In genomic region chr19:7188682-7189629, GRCh38 we compare ENCODE assay signal across 16 cellular contexts.
DNase-seq lines count a peak whose midpoint lies in the region; ATAC-seq and TF ChIP-seq lines count a peak whose summit lies in the region.
"Had no signal": no experiment of that assay in that cellular context is flagged by ENCODE, and none has a peak within 500 bp of the region (broad histone marks: within the 10 kb centered on the region; RNA-seq: fewer than 3 reads in every experiment).

No MANE protein-coding gene starts in this region.

- H2BK12ac ChIP-seq in mesenchymal stem cell (ENCODE audit: low read length in 2 of 2) = no peak overlapping the region

- no peaks in the 10 kb centered on the region for H3K9me3 ChIP-seq in mesenchymal stem cell (ENCODE audit: control insufficient read depth, low read length)
- no peaks in the 10 kb centered on the region for H3K9me3 ChIP-seq in sigmoid colon

- H3K79me1 ChIP-seq in mesenchymal stem cell (replicated peaks; ENCODE audit: low read length, poor library complexity, severe bottlenecking) = no peaks in the 10 kb centered on the region

- peaks cover 5 to 6% of the 10 kb centered on the region in 2 donors for H3K36me3 Mint-ChIP-seq in CD14-positive monocyte
- H3K36me3 Mint-ChIP-seq: mesothelial cell of epicardium had no signal

- H3K4me3 Mint-ChIP-seq in CD14-positive monocyte = peak overlapping the region in 1 of 2 donors; percentile 15
- H3K4me3 Mint-ChIP-seq: central memory CD8-positive, alpha-beta T cell; mesothelial cell of epicardium had no signal

- no peak for TF ChIP-seq EP300 in sigmoid colon (IDR thresholded peaks at IDR 0.05)

- no peaks in the 10 kb centered on the region for H3K9me3 Mint-ChIP-seq in CD14-positive monocyte
- H3K9me3 Mint-ChIP-seq: central memory CD8-positive, alpha-beta T cell; mesothelial cell of epicardium had no signal

- H4K8ac ChIP-seq in mesenchymal stem cell (ENCODE audit: low read length) = no peak overlapping the region

- no peak overlapping the region for H2BK120ac ChIP-seq in mesenchymal stem cell (ENCODE audit: low read depth, low read length)

- peaks cover 0 to 6% of the 10 kb centered on the region in 2 experiments for H3K27me3 ChIP-seq in mesenchymal stem cell (ENCODE audit: control insufficient read depth in 1 of 2, insufficient read depth in 1 of 2, low read length in 2 of 2)
- no peaks in the 10 kb centered on the region for H3K27me3 ChIP-seq in sigmoid colon

- H3K27me3 Mint-ChIP-seq in CD14-positive monocyte (ENCODE audit: low read depth in 3 of 3) = peaks cover 0 to 2% (median 0%) of the 10 kb centered on the region in 3 donors
- H3K27me3 Mint-ChIP-seq: central memory CD8-positive, alpha-beta T cell had no signal

- TF ChIP-seq CTCF in CD14-positive monocyte (IDR thresholded peaks at IDR 0.05) (no peak), sigmoid colon (IDR thresholded peaks at IDR 0.05) (no peak)

- H3K4me2 ChIP-seq in mesenchymal stem cell (ENCODE audit: low read length, poor library complexity, severe bottlenecking) = no peak overlapping the region

- no peak overlapping the region for H3K18ac ChIP-seq in mesenchymal stem cell (ENCODE audit: low read depth in 1 of 2, low read length in 2 of 2)

- 80% methylated on average over 10 of the region's 12 CpGs for WGBS in mesenchymal stem cell
- WGBS in sigmoid colon, 2 donors = 83 to 88% methylated on average over 12 of the region's 12 CpGs

- H3K27ac ChIP-seq in mesenchymal stem cell (ENCODE audit: low read length, poor library complexity, severe bottlenecking) (no peak overlapping the region), sigmoid colon (no peak overlapping the region)
- H3K27ac ChIP-seq: epithelial cell of prostate had no signal

- no peak overlapping the region for H2AK5ac ChIP-seq in mesenchymal stem cell (ENCODE audit: low read length, severe bottlenecking)

- H3K4me3 ChIP-seq in mesenchymal stem cell (ENCODE audit: insufficient read depth in 1 of 2, low read depth in 1 of 2, low read length in 2 of 2) = no peak overlapping the region
- H3K4me3 ChIP-seq in sigmoid colon = no peak overlapping the region

- H3K23ac ChIP-seq in mesenchymal stem cell (ENCODE audit: low read length in 2 of 2) = no peak overlapping the region

- no peak overlapping the region for H2BK5ac ChIP-seq in mesenchymal stem cell (ENCODE audit: low read depth, low read length, poor library complexity, severe bottlenecking)

- H3K27ac Mint-ChIP-seq in CD14-positive monocyte = peak overlapping the region in 6 of 7 donors; percentile 20 to 93 (median 70)

- peaks cover 43% of the 10 kb centered on the region for H3K4me1 Mint-ChIP-seq in CD14-positive monocyte
- H3K4me1 Mint-ChIP-seq: mesothelial cell of epicardium had no signal

- no peak overlapping the region for H3K4ac ChIP-seq in mesenchymal stem cell (ENCODE audit: low read depth in 1 of 2, low read length in 2 of 2)

- no peak overlapping the region for H4K91ac ChIP-seq in mesenchymal stem cell (ENCODE audit: low read length)

- no peak overlapping the region for H3K14ac ChIP-seq in mesenchymal stem cell (ENCODE audit: low read length in 2 of 2)

- DNase-seq in CD14-positive monocyte (ENCODE audit: low spot score) (no peak), NCI-H2029 (lab: John Stamatoyannopoulos, UW) (peak; percentile 88), dermis microvascular lymphatic vessel endothelial cell (ENCODE audit: low read depth in 2 of 2) (peak; percentile 89 to 98), mesenchymal stem cell (peak; percentile 20), sigmoid colon (no peak)
- DNase-seq: activated naive CD4-positive, alpha-beta T cell treated with anti-CD3 and anti-CD28 coated beads, Interleukin-2, amount 50 U/mL, for 16 hours; EL; H7; NCI-H1048; NK-92 treated with Interleukin-12 subunit alpha and Interleukin-12 subunit beta, amount 100 ng/mL, for 24 hours had no signal

- intact Hi-C loops in CD14-positive monocyte (cut with micrococcal nuclease) (no loop called here), sigmoid colon (cut with DNase I) (no loop called here)

- no peak overlapping the region for H3K9ac ChIP-seq in mesenchymal stem cell (ENCODE audit: low read length)

- H3K4me1 ChIP-seq in mesenchymal stem cell (ENCODE audit: control insufficient read depth, insufficient read depth, low read depth, low read length) = no peaks in the 10 kb centered on the region
- peaks cover 0 to 5% (median under 1%) of the 10 kb centered on the region in 4 donors for H3K4me1 ChIP-seq in sigmoid colon

- no peak overlapping the region for H2AFZ ChIP-seq in mesenchymal stem cell (ENCODE audit: low read depth, low read length)

- no peak for TF ChIP-seq POLR2A in sigmoid colon (IDR thresholded peaks at IDR 0.05)

- H2BK15ac ChIP-seq in mesenchymal stem cell (ENCODE audit: low read depth, poor library complexity, severe bottlenecking) = no peak overlapping the region

- ATAC-seq in GM18907 (IDR thresholded peaks at IDR 0.05; ENCODE audit: unreplicated experiment) (no peak), GM19023 (IDR thresholded peaks at IDR 0.05; ENCODE audit: unreplicated experiment) (no peak), GM18861 (IDR thresholded peaks at IDR 0.05; ENCODE audit: unreplicated experiment) (no peak)

- H3K36me3 ChIP-seq in mesenchymal stem cell (ENCODE audit: control insufficient read depth in 1 of 2, insufficient read depth in 2 of 2, low read depth in 1 of 2, low read length in 2 of 2) (peaks cover 2 to 3% of the 10 kb centered on the region in 2 experiments), sigmoid colon (peaks cover 0 to 3% (median 0%) of the 10 kb centered on the region in 4 donors)

Comparison
In these comparisons a context has a peak if more than half of its experiments do, and no peak if none do; other contexts are left out.
1. DNase-seq: peak in NCI-H2029 (single experiment), dermis microvascular lymphatic vessel endothelial cell (2 of 2) and mesenchymal stem cell (single experiment); none in CD14-positive monocyte (single experiment) and sigmoid colon (single experiment).